In the genomic region with DNA sequence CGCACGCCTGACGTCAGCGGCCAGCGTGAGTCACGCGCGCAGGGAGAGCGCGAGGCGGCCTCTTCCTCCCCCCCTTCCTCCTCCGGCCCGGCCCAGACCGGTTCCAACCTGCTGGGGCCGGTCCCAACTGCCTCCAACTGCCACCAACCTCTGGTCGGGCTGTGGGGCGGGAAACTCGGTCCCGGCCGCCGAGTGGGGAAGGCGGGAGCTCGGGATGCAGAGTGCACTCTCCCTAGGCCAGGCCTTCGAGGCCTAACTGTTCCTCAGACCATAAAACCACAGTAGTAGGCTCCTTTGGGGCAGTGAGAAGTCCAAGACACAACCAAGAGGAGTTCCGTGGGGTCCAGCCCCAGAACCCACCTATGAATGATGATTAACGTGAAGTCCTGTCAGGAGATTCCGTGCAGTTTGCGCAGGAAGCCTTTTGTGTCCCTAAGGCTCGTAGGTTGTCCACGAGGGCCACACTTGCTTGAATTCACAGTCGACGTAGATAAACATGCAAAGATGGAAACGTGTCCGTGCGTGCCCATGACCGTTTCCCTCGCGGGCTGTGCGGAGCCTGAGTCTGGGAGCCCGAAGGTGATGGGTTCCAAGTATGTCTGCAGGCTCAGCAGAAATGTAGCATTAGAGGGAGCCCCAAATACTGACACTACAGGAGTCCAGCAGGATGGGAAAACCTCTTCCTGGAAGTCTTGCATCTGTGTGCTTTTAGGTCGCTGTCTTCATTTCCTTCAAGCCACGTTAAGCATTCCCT, we compare ENCODE assay signal across 1 cellular context.
TF ChIP-seq lines count a peak whose summit lies in the region.

No MANE protein-coding gene starts in this region.

TF ChIP-seq in K562, 482 proteins besides CTCF, POLR2A, EP300 and RAD21 (continued from another document and continues in another):
- peak; percentile 100 for TF ChIP-seq KLF16 (IDR thresholded peaks at IDR 0.05)
- TF ChIP-seq KLF13 (tag; IDR thresholded peaks at IDR 0.05; ENCODE audit: borderline replicate concordance, low read depth), result peak; percentile 74; the same call in 1 of the 2 replicates
- peak; percentile 66 for TF ChIP-seq ZNF239 (CRISPR knock-in tag; IDR thresholded peaks at IDR 0.05)
- TF ChIP-seq GATAD2B (IDR thresholded peaks at IDR 0.05; ENCODE audit: borderline replicate concordance), result peak; percentile 23; the same call in 1 of the 2 replicates
- no peak for TF ChIP-seq ETS2 (tag; IDR thresholded peaks at IDR 0.05; ENCODE audit: borderline replicate concordance, poor library complexity, severe bottlenecking)
- no peak for TF ChIP-seq HNRNPL (IDR thresholded peaks at IDR 0.05; ENCODE audit: low read depth, low read length)
- no peak for TF ChIP-seq ZNF224 (CRISPR knock-in tag; IDR thresholded peaks at IDR 0.05)
- TF ChIP-seq RREB1 (CRISPR knock-in tag; IDR thresholded peaks at IDR 0.05), result peak; percentile 64; the same call in 1 of the 2 replicates
- TF ChIP-seq OTX1 (CRISPR knock-in tag; IDR thresholded peaks at IDR 0.05), result peak; percentile 40; the same call in 1 of the 2 replicates
- TF ChIP-seq CBX2 (IDR thresholded peaks at IDR 0.05; ENCODE audit: insufficient read depth, low read length, poor library complexity, severe bottlenecking), result no peak
- TF ChIP-seq ZBTB49 (CRISPR knock-in tag; IDR thresholded peaks at IDR 0.05; ENCODE audit: borderline replicate concordance), result no peak
- no peak for TF ChIP-seq ZC3H11A (IDR thresholded peaks at IDR 0.05; ENCODE audit: low read depth, low read length)
- TF ChIP-seq GTF2F1 (IDR thresholded peaks at IDR 0.05; ENCODE audit: low read depth, low read length), result peak; percentile 66; the same call in 1 of the 2 replicates
- TF ChIP-seq ZNF24 (IDR thresholded peaks at IDR 0.05), result peak; percentile 40
- TF ChIP-seq RAD51 (IDR thresholded peaks at IDR 0.05; ENCODE audit: borderline replicate concordance, low read depth), result peak; percentile 66; the same call in 1 of the 2 replicates
- TF ChIP-seq TAF7 (tag; IDR thresholded peaks at IDR 0.05), result peak; percentile 67
- TF ChIP-seq NCOR1 (IDR thresholded peaks at IDR 0.05), result peak; percentile 54
- TF ChIP-seq, protein P1, sequence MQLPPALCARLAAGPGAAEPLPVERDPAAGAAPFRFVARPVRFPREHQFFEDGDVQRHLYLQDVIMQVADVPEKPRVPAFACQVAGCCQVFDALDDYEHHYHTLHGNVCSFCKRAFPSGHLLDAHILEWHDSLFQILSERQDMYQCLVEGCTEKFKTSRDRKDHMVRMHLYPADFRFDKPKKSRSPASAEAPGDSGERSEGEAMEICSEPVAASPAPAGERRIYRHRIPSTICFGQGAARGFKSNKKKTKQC (CRISPR knock-in tag; IDR thresholded peaks at IDR 0.05), result peak; percentile 94
- TF ChIP-seq NFYB (IDR thresholded peaks at IDR 0.05; ENCODE audit: extremely low read depth, insufficient read length), result no peak
- peak; percentile 54; the same call in 1 of the 2 replicates for TF ChIP-seq ELF4 (CRISPR knock-in tag; IDR thresholded peaks at IDR 0.05)
- peak; percentile 49; the same call in 1 of the 2 replicates for TF ChIP-seq SPI1 (IDR thresholded peaks at IDR 0.05; ENCODE audit: borderline replicate concordance, low read depth, low read length)
- no peak; the same call in 1 of the 2 replicates for TF ChIP-seq ZNF431 (CRISPR knock-in tag; IDR thresholded peaks at IDR 0.05)
- TF ChIP-seq BCL6 (CRISPR knock-in tag; IDR thresholded peaks at IDR 0.05), result no peak
- TF ChIP-seq ZNF586 (CRISPR knock-in tag; conservative IDR thresholded peaks at IDR 0.05), result 0 out of 2 replicates have a peak, but pooled peaks have one; percentile 51
- TF ChIP-seq BHLHE40 (IDR thresholded peaks at IDR 0.05; ENCODE audit: low read length), result peak; percentile 79
- TF ChIP-seq NFE2 (IDR thresholded peaks at IDR 0.05; ENCODE audit: low read depth), result peak; percentile 35; the same call in 1 of the 2 replicates
- no peak for TF ChIP-seq ZNF407 (IDR thresholded peaks at IDR 0.05; ENCODE audit: low read depth)
- no peak for TF ChIP-seq HDAC6 (IDR thresholded peaks at IDR 0.05; ENCODE audit: low read depth, low read length)
- TF ChIP-seq NBN (IDR thresholded peaks at IDR 0.05; ENCODE audit: low read depth), result no peak
- no peak for TF ChIP-seq ZNF124 (CRISPR knock-in tag; IDR thresholded peaks at IDR 0.05)
- TF ChIP-seq SRSF3 (IDR thresholded peaks at IDR 0.05; ENCODE audit: insufficient read depth, low read length), result peak; percentile 95; the same call in 1 of the 2 replicates
- TF ChIP-seq NCOA1 (IDR thresholded peaks at IDR 0.05; ENCODE audit: low read depth), result peak; percentile 96
- TF ChIP-seq KDM4B (IDR thresholded peaks at IDR 0.05; ENCODE audit: borderline replicate concordance in 2 of 2, low read depth in 1 of 2), result peak in 1 of 2 experiments; percentile 80; a peak in 2 of 4 replicates
- TF ChIP-seq ARHGAP35 (IDR thresholded peaks at IDR 0.05; ENCODE audit: partially characterized antibody), result no peak
- TF ChIP-seq POLR3G (IDR thresholded peaks at IDR 0.05; ENCODE audit: extremely low read depth, insufficient read length, insufficient replicate concordance), result no peak
- TF ChIP-seq FOXK1 (CRISPR knock-in tag; IDR thresholded peaks at IDR 0.05; ENCODE audit: borderline replicate concordance), result peak; percentile 95
- TF ChIP-seq ETV6 (IDR thresholded peaks at IDR 0.05; ENCODE audit: borderline replicate concordance in 1 of 2, low read depth in 2 of 2, low read length in 1 of 2), result no peak
- peak; percentile 21; the same call in 1 of the 2 replicates for TF ChIP-seq ETV6 (CRISPR knock-in tag; IDR thresholded peaks at IDR 0.05; ENCODE audit: borderline replicate concordance)
- TF ChIP-seq PHB2 (IDR thresholded peaks at IDR 0.05; ENCODE audit: low read depth), result no peak
- peak; percentile 21; the same call in 1 of the 2 replicates for TF ChIP-seq ZNF140 (CRISPR knock-in tag; IDR thresholded peaks at IDR 0.05)
- TF ChIP-seq U2AF1 (optimal IDR thresholded peaks at IDR 0.05; ENCODE audit: low read depth, low read length), result no peak
- TF ChIP-seq GABPB1 (CRISPR knock-in tag; IDR thresholded peaks at IDR 0.05), result peak; percentile 83
- TF ChIP-seq KAT8 (IDR thresholded peaks at IDR 0.05; ENCODE audit: low read depth), result no peak
- peak; percentile 97 for TF ChIP-seq ZFX (CRISPR knock-in tag; IDR thresholded peaks at IDR 0.05)
- no peak for TF ChIP-seq SRSF7 (optimal IDR thresholded peaks at IDR 0.05; ENCODE audit: low read depth, low read length)
- TF ChIP-seq ZNF75A (CRISPR knock-in tag; IDR thresholded peaks at IDR 0.05), result 0 out of 2 replicates have a peak, but pooled peaks have one; percentile 7
- peak; percentile 90; the same call in 1 of the 2 replicates for TF ChIP-seq ZNF644 (tag; IDR thresholded peaks at IDR 0.05; ENCODE audit: low read depth)
- TF ChIP-seq TCFL5 (CRISPR knock-in tag; conservative IDR thresholded peaks at IDR 0.05), result no peak; the same call in 1 of the 2 replicates
- TF ChIP-seq ZSCAN32 (CRISPR knock-in tag; IDR thresholded peaks at IDR 0.05), result no peak
